1 cellular context compared by ENCODE assay signal in genomic region chr7:2527505-2528464, GRCh38.
TF ChIP-seq lines count a peak whose summit lies in the region.

No MANE protein-coding gene starts in this region.

TF ChIP-seq in HepG2, 621 proteins besides CTCF, POLR2A, EP300 and RAD21 (continued from another document and continues in another):
- TF ChIP-seq CENPBD1 (CRISPR knock-in tag; IDR thresholded peaks at IDR 0.05; ENCODE audit: borderline replicate concordance, low read depth) (no peak), ZMYM3 (CRISPR knock-in tag; IDR thresholded peaks at IDR 0.05) (no peak), HNRNPLL (IDR thresholded peaks at IDR 0.05; ENCODE audit: low read depth, low read length, poor library complexity, severe bottlenecking) (no peak), ESRRA (CRISPR knock-in tag; IDR thresholded peaks at IDR 0.05; ENCODE audit: low read depth) (no peak), ZNF263 (CRISPR knock-in tag; IDR thresholded peaks at IDR 0.05) (peak; percentile 71), HIVEP1 (CRISPR knock-in tag; IDR thresholded peaks at IDR 0.05) (no peak), ZBTB43 (CRISPR knock-in tag; conservative IDR thresholded peaks at IDR 0.05) (no peak), TP53 (CRISPR knock-in tag; conservative IDR thresholded peaks at IDR 0.05) (no peak), KDM4B (CRISPR knock-in tag; IDR thresholded peaks at IDR 0.05) (no peak), SAP130 (CRISPR knock-in tag; IDR thresholded peaks at IDR 0.05; ENCODE audit: low read depth) (0 out of 2 replicates have a peak, but pooled peaks have one; percentile 18), HOXA9 (CRISPR knock-in tag; IDR thresholded peaks at IDR 0.05; ENCODE audit: borderline replicate concordance) (no peak), MAFF (IDR thresholded peaks at IDR 0.05; ENCODE audit: low read depth, low read length) (no peak), ZNF747 (CRISPR knock-in tag; IDR thresholded peaks at IDR 0.05; ENCODE audit: borderline replicate concordance) (no peak), IRF1 (CRISPR knock-in tag; IDR thresholded peaks at IDR 0.05; ENCODE audit: low read depth) (no peak), PPARG (CRISPR knock-in tag; conservative IDR thresholded peaks at IDR 0.05) (no peak), GATAD2A (CRISPR knock-in tag; IDR thresholded peaks at IDR 0.05) (peak; percentile 40; the same call in 1 of the 2 replicates), ZNF317 (CRISPR knock-in tag; IDR thresholded peaks at IDR 0.05) (no peak), ZNF326 (CRISPR knock-in tag; IDR thresholded peaks at IDR 0.05; ENCODE audit: borderline replicate concordance) (no peak), ZNF451 (CRISPR knock-in tag; IDR thresholded peaks at IDR 0.05) (no peak), MED13 (CRISPR knock-in tag; IDR thresholded peaks at IDR 0.05) (no peak), TFAP4 (IDR thresholded peaks at IDR 0.05; ENCODE audit: borderline replicate concordance, low read depth) (peak; percentile 85; the same call in 1 of the 2 replicates), TEAD3 (CRISPR knock-in tag; optimal IDR thresholded peaks at IDR 0.05; ENCODE audit: borderline replicate concordance) (no peak), NPAS2 (CRISPR knock-in tag; IDR thresholded peaks at IDR 0.05; ENCODE audit: borderline replicate concordance) (no peak), SMARCE1 (IDR thresholded peaks at IDR 0.05; ENCODE audit: borderline replicate concordance) (no peak), MTA3 (CRISPR knock-in tag; IDR thresholded peaks at IDR 0.05) (no peak), TRAFD1 (CRISPR knock-in tag; IDR thresholded peaks at IDR 0.05; ENCODE audit: borderline replicate concordance) (no peak), ZNF543 (CRISPR knock-in tag; IDR thresholded peaks at IDR 0.05) (no peak), ZNF746 (CRISPR knock-in tag; IDR thresholded peaks at IDR 0.05) (no peak), GTF3A (CRISPR knock-in tag; conservative IDR thresholded peaks at IDR 0.05) (no peak), STAG1 (CRISPR knock-in tag; IDR thresholded peaks at IDR 0.05) (no peak), ARNT (IDR thresholded peaks at IDR 0.05) (no peak), RARA (CRISPR knock-in tag; IDR thresholded peaks at IDR 0.05) (0 out of 2 replicates have a peak, but pooled peaks have one; percentile 13), ZNF777 (CRISPR knock-in tag; IDR thresholded peaks at IDR 0.05) (no peak), JUND (CRISPR knock-in tag; IDR thresholded peaks at IDR 0.05) (0 out of 2 replicates have a peak, but pooled peaks have one; percentile 36), ZNF33A (CRISPR knock-in tag; IDR thresholded peaks at IDR 0.05; ENCODE audit: borderline replicate concordance) (no peak), ZNF816 (CRISPR knock-in tag; IDR thresholded peaks at IDR 0.05; ENCODE audit: borderline replicate concordance) (no peak), ZNF136 (CRISPR knock-in tag; IDR thresholded peaks at IDR 0.05; ENCODE audit: low read depth) (no peak), RAD51 (IDR thresholded peaks at IDR 0.05; ENCODE audit: borderline replicate concordance) (no peak), ZNF792 (CRISPR knock-in tag; IDR thresholded peaks at IDR 0.05) (0 out of 2 replicates have a peak, but pooled peaks have one; percentile 20), ZNF101 (CRISPR knock-in tag; IDR thresholded peaks at IDR 0.05; ENCODE audit: borderline replicate concordance, low read depth) (no peak), ZC3H4 (CRISPR knock-in tag; IDR thresholded peaks at IDR 0.05; ENCODE audit: borderline replicate concordance) (no peak), ZFP82 (CRISPR knock-in tag; IDR thresholded peaks at IDR 0.05; ENCODE audit: borderline replicate concordance) (no peak), DMTF1 (CRISPR knock-in tag; IDR thresholded peaks at IDR 0.05) (no peak), NFE2 (CRISPR knock-in tag; IDR thresholded peaks at IDR 0.05) (no peak), ZNF124 (CRISPR knock-in tag; IDR thresholded peaks at IDR 0.05) (0 out of 2 replicates have a peak, but pooled peaks have one; percentile 34), ZBTB7A (CRISPR knock-in tag; IDR thresholded peaks at IDR 0.05) (no peak), SSRP1 (CRISPR knock-in tag; IDR thresholded peaks at IDR 0.05) (no peak), FOXA1 (IDR thresholded peaks at IDR 0.05) (no peak), FOXA1 (CRISPR knock-in tag; IDR thresholded peaks at IDR 0.05) (0 out of 2 replicates have a peak, but pooled peaks have one; percentile 14), FOXP1 (IDR thresholded peaks at IDR 0.05) (no peak), FOXP1 (CRISPR knock-in tag; IDR thresholded peaks at IDR 0.05) (peak; percentile 28; the same call in 1 of the 2 replicates), KLF9 (CRISPR knock-in tag; IDR thresholded peaks at IDR 0.05; ENCODE audit: low read depth) (no peak), THAP11 (CRISPR knock-in tag; IDR thresholded peaks at IDR 0.05) (0 out of 2 replicates have a peak, but pooled peaks have one; percentile 21), ZNF652 (CRISPR knock-in tag; IDR thresholded peaks at IDR 0.05; ENCODE audit: borderline replicate concordance, low read depth) (no peak), TGIF2 (CRISPR knock-in tag; IDR thresholded peaks at IDR 0.05) (no peak)
- TF ChIP-seq, protein P1, sequence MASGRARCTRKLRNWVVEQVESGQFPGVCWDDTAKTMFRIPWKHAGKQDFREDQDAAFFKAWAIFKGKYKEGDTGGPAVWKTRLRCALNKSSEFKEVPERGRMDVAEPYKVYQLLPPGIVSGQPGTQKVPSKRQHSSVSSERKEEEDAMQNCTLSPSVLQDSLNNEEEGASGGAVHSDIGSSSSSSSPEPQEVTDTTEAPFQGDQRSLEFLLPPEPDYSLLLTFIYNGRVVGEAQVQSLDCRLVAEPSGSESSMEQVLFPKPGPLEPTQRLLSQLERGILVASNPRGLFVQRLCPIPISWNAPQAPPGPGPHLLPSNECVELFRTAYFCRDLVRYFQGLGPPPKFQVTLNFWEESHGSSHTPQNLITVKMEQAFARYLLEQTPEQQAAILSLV (CRISPR knock-in tag; IDR thresholded peaks at IDR 0.05; ENCODE audit: borderline replicate concordance) = no peak
- TF ChIP-seq, protein P2, sequence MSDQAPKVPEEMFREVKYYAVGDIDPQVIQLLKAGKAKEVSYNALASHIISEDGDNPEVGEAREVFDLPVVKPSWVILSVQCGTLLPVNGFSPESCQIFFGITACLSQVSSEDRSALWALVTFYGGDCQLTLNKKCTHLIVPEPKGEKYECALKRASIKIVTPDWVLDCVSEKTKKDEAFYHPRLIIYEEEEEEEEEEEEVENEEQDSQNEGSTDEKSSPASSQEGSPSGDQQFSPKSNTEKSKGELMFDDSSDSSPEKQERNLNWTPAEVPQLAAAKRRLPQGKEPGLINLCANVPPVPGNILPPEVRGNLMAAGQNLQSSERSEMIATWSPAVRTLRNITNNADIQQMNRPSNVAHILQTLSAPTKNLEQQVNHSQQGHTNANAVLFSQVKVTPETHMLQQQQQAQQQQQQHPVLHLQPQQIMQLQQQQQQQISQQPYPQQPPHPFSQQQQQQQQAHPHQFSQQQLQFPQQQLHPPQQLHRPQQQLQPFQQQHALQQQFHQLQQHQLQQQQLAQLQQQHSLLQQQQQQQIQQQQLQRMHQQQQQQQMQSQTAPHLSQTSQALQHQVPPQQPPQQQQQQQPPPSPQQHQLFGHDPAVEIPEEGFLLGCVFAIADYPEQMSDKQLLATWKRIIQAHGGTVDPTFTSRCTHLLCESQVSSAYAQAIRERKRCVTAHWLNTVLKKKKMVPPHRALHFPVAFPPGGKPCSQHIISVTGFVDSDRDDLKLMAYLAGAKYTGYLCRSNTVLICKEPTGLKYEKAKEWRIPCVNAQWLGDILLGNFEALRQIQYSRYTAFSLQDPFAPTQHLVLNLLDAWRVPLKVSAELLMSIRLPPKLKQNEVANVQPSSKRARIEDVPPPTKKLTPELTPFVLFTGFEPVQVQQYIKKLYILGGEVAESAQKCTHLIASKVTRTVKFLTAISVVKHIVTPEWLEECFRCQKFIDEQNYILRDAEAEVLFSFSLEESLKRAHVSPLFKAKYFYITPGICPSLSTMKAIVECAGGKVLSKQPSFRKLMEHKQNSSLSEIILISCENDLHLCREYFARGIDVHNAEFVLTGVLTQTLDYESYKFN (CRISPR knock-in tag; conservative IDR thresholded peaks at IDR 0.05) = 0 out of 2 replicates have a peak, but pooled peaks have one; percentile 35
- TF ChIP-seq, protein P3, sequence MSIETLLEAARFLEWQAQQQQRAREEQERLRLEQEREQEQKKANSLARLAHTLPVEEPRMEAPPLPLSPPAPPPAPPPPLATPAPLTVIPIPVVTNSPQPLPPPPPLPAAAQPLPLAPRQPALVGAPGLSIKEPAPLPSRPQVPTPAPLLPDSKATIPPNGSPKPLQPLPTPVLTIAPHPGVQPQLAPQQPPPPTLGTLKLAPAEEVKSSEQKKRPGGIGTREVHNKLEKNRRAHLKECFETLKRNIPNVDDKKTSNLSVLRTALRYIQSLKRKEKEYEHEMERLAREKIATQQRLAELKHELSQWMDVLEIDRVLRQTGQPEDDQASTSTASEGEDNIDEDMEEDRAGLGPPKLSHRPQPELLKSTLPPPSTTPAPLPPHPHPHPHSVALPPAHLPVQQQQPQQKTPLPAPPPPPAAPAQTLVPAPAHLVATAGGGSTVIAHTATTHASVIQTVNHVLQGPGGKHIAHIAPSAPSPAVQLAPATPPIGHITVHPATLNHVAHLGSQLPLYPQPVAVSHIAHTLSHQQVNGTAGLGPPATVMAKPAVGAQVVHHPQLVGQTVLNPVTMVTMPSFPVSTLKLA (IDR thresholded peaks at IDR 0.05) = no peak
- TF ChIP-seq, protein P4, sequence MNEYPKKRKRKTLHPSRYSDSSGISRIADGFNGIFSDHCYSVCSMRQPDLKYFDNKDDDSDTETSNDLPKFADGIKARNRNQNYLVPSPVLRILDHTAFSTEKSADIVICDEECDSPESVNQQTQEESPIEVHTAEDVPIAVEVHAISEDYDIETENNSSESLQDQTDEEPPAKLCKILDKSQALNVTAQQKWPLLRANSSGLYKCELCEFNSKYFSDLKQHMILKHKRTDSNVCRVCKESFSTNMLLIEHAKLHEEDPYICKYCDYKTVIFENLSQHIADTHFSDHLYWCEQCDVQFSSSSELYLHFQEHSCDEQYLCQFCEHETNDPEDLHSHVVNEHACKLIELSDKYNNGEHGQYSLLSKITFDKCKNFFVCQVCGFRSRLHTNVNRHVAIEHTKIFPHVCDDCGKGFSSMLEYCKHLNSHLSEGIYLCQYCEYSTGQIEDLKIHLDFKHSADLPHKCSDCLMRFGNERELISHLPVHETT (CRISPR knock-in tag; conservative IDR thresholded peaks at IDR 0.05) = no peak
